Comparison of ENCODE assay signal across 23 cellular contexts in the genomic region with DNA sequence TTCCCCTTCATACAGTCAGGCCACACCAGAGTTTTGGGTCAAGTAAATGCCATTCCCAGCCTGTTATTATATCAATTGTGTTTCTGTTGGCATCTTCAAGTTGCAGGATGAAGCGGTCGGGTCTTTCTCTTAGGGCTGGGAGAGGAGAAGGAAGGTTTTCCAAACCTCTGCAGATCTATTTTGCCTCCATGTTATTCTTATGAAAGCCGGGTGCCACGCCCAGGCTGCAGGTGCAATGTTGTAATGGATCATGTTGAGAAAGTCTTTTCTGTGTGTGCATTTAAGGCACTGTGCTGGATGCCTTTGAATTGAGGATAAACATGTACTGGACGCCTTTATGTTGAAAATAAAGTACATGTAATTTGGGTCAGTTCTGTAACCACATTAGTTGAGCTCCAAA.
DNase-seq lines count a peak whose midpoint lies in the region; ATAC-seq, FAIRE-seq and TF ChIP-seq lines count a peak whose summit lies in the region.
"Had no signal": no experiment of that assay in that cellular context is flagged by ENCODE, and none has a peak within 500 bp of the region (broad histone marks: within the 10 kb centered on the region; RNA-seq: fewer than 3 reads in every experiment).

No MANE protein-coding gene starts in this region.

- H3K9ac ChIP-seq in IMR-90 (ENCODE audit: low read depth, low read length), result no peak overlapping the region

- H3K9me3 ChIP-seq in A549, result no peaks in the 10 kb centered on the region
- no peaks in the 10 kb centered on the region for H3K9me3 ChIP-seq in IMR-90 (ENCODE audit: control insufficient read depth, insufficient read depth, low read length)
- no peaks in the 10 kb centered on the region for H3K9me3 ChIP-seq in naive thymus-derived CD4-positive, alpha-beta T cell (ENCODE audit: control insufficient read depth in 2 of 3, low read length in 3 of 3)
- H3K9me3 ChIP-seq: breast epithelium, left lung, tibial artery had no signal

- H3K79me1 ChIP-seq in IMR-90 (ENCODE audit: low read depth in 1 of 2, low read length in 2 of 2), result peaks cover 9% of the 10 kb centered on the region in 2 experiments; a peak in 3 of 4 replicates

- ATAC-seq in A549 (no peak), IMR-90 (ENCODE audit: low read depth) (no peak), HG03045 (IDR thresholded peaks at IDR 0.05; ENCODE audit: unreplicated experiment) (no peak), GM19455 (IDR thresholded peaks at IDR 0.05; ENCODE audit: unreplicated experiment) (no peak)
- no peak for ATAC-seq in activated naive CD8-positive, alpha-beta T cell treated with anti-CD3 and anti-CD28 coated beads, Interleukin-2, amount 10 ng/mL, durations not matched to agents 7 days and 5 days (ENCODE audit: low read depth)
- ATAC-seq in naive thymus-derived CD4-positive, alpha-beta T cell, result no peak
- ATAC-seq: left lung had no signal

- peaks cover 70% of the 10 kb centered on the region for H3K36me3 Mint-ChIP-seq in activated naive CD8-positive, alpha-beta T cell treated with anti-CD3 and anti-CD28 coated beads, Interleukin-2, amount 10 ng/mL, durations not matched to agents 7 days and 5 days
- H3K36me3 Mint-ChIP-seq in naive thymus-derived CD4-positive, alpha-beta T cell, result peaks cover 23 to 66% (median 52%) of the 10 kb centered on the region in 5 donors

- H2BK120ac ChIP-seq in IMR-90 (ENCODE audit: low read depth, low read length), result peak overlapping the region; percentile 0; the same call in 1 of the 2 replicates

- POLR2A ChIA-PET in A549 (lab: Yijun Ruan, JAX) (no interaction called here), IMR-90 (lab: Charles Lee; ENCODE audit: unreplicated experiment) (no interaction called here)
- POLR2A ChIA-PET in activated naive CD8-positive, alpha-beta T cell treated with anti-CD3 and anti-CD28 coated beads, Interleukin-2, amount 10 ng/mL, durations not matched to agents 7 days and 5 days (lab: Charles Lee), result no interaction called here
- POLR2A ChIA-PET in naive thymus-derived CD4-positive, alpha-beta T cell (lab: Charles Lee), result no interaction called here

- H4K20me1 ChIP-seq in IMR-90 (ENCODE audit: insufficient read depth, low read length), result no peaks in the 10 kb centered on the region

- no peak overlapping the region for H2BK20ac ChIP-seq in IMR-90 (ENCODE audit: low read depth, low read length)

- no peaks in the 10 kb centered on the region for H3K27me3 Mint-ChIP-seq in activated naive CD8-positive, alpha-beta T cell treated with anti-CD3 and anti-CD28 coated beads, Interleukin-2, amount 10 ng/mL, durations not matched to agents 7 days and 5 days
- H3K27me3 Mint-ChIP-seq in naive thymus-derived CD4-positive, alpha-beta T cell, result no peaks in the 10 kb centered on the region
- H3K27me3 Mint-ChIP-seq: IgD-negative memory B cell had no signal

- H3K23ac ChIP-seq in IMR-90 (ENCODE audit: low read depth, low read length), result no peak overlapping the region

- H3K18ac ChIP-seq in IMR-90 (ENCODE audit: low read depth, low read length), result no peak overlapping the region

- H4K91ac ChIP-seq in IMR-90 (ENCODE audit: insufficient read depth, low read depth, low read length), result no peak overlapping the region

- H2AK5ac ChIP-seq in IMR-90 (ENCODE audit: low read depth, low read length), result no peak overlapping the region

- H3K4me3 ChIP-seq in A549 (no peak overlapping the region), IMR-90 (ENCODE audit: insufficient read depth, low read depth, low read length) (no peak overlapping the region)
- H3K4me3 ChIP-seq in naive thymus-derived CD4-positive, alpha-beta T cell (ENCODE audit: low read length), result no peak overlapping the region
- H3K4me3 ChIP-seq: breast epithelium, left lung, tibial artery had no signal

- H3K14ac ChIP-seq in IMR-90 (replicated peaks; ENCODE audit: low read depth, low read length), result no peak overlapping the region

- no peak overlapping the region for H2AFZ ChIP-seq in IMR-90 (replicated peaks; ENCODE audit: low read length, poor library complexity)

- H2AK9ac ChIP-seq in IMR-90 (replicated peaks; ENCODE audit: low read depth, low read length, poor library complexity), result no peak overlapping the region

- TF ChIP-seq POLR2A in A549 (IDR thresholded peaks at IDR 0.05; ENCODE audit: low read length) (no peak), IMR-90 (IDR thresholded peaks at IDR 0.05; ENCODE audit: low read depth, low read length) (no peak)

- BruUV-seq in IMR-90 (replicated peaks; lab: Mats Ljungman, UMichigan), result no TSS peak

- peaks cover 81% of the 10 kb centered on the region for H3K4me1 Mint-ChIP-seq in activated naive CD8-positive, alpha-beta T cell treated with anti-CD3 and anti-CD28 coated beads, Interleukin-2, amount 10 ng/mL, durations not matched to agents 7 days and 5 days
- H3K4me1 Mint-ChIP-seq in naive thymus-derived CD4-positive, alpha-beta T cell, result peaks cover 28 to 81% (median 59%) of the 10 kb centered on the region in 7 donors

- H3K27ac Mint-ChIP-seq in activated naive CD8-positive, alpha-beta T cell treated with anti-CD3 and anti-CD28 coated beads, Interleukin-2, amount 10 ng/mL, durations not matched to agents 7 days and 5 days, result peak overlapping the region; percentile 58
- peak overlapping the region in 8 of 9 donors; percentile 36 to 85 (median 74) for H3K27ac Mint-ChIP-seq in naive thymus-derived CD4-positive, alpha-beta T cell
- H3K27ac Mint-ChIP-seq: H9, IgD-negative memory B cell, nephron had no signal

- peak overlapping the region; percentile 82 to 99 for H3K27ac ChIP-seq in A549
- H3K27ac ChIP-seq in IMR-90 (ENCODE audit: insufficient read depth, low read length), result no peak overlapping the region
- H3K27ac ChIP-seq in naive thymus-derived CD4-positive, alpha-beta T cell (ENCODE audit: low read depth, low read length), result no peak overlapping the region
- H3K27ac ChIP-seq: breast epithelium, tibial artery had no signal

- no peaks in the 10 kb centered on the region for H3K9me3 Mint-ChIP-seq in activated naive CD8-positive, alpha-beta T cell treated with anti-CD3 and anti-CD28 coated beads, Interleukin-2, amount 10 ng/mL, durations not matched to agents 7 days and 5 days
- peaks cover 0 to 4% (median 0%) of the 10 kb centered on the region in 11 donors for H3K9me3 Mint-ChIP-seq in naive thymus-derived CD4-positive, alpha-beta T cell
- H3K9me3 Mint-ChIP-seq: H9, IgD-negative memory B cell, nephron had no signal

- no peak overlapping the region for H2BK5ac ChIP-seq in IMR-90 (ENCODE audit: low read depth, low read length, poor library complexity, severe bottlenecking)

- no peak for TF ChIP-seq RAD21 in A549 (conservative IDR thresholded peaks at IDR 0.05 in 1 of 2, IDR thresholded peaks at IDR 0.05 in 1 of 2)
- TF ChIP-seq RAD21 in IMR-90 (IDR thresholded peaks at IDR 0.05; ENCODE audit: low read length), result no peak

- no peaks in the 10 kb centered on the region for H3K27me3 ChIP-seq in IMR-90 (ENCODE audit: control insufficient read depth, insufficient read depth, low read length)
- no peaks in the 10 kb centered on the region for H3K27me3 ChIP-seq in naive thymus-derived CD4-positive, alpha-beta T cell (ENCODE audit: control insufficient read depth in 2 of 2, insufficient read depth in 2 of 2, low read length in 2 of 2)
- H3K27me3 ChIP-seq: breast epithelium, left lung, tibial artery had no signal

- WGBS in A549 (ENCODE audit: missing lambda C conversion rate), result 76% methylated on average over 5 of the region's 5 CpGs
- no CpG with 5 or more reads among the region's 5 CpGs for WGBS in IMR-90 (ENCODE audit: extremely low coverage in 2 of 2, insufficient read length in 1 of 2), 2 experiments

- no peak for FAIRE-seq in A549 (lab: Jason Lieb, UNC)

- peak overlapping the region; percentile 20; the same call in 1 of the 3 replicates for H3K4me2 ChIP-seq in A549
- H3K4me2 ChIP-seq in IMR-90 (ENCODE audit: low read depth, low read length), result no peak overlapping the region

- CTCF ChIA-PET in A549 (lab: Yijun Ruan, JAX), result interaction anchor here (0.6 to 1.4 kb wide), 3 partner anchors 11 to 70 kb away, joined by 3 read pairs; no protein-coding TSS in a partner anchor
- CTCF ChIA-PET in IMR-90 (lab: Yijun Ruan, JAX), result interaction anchor here (0.8 kb wide), 1 partner anchor 15 kb away, joined by 3 read pairs; no protein-coding TSS in a partner anchor
- CTCF ChIA-PET in naive thymus-derived CD4-positive, alpha-beta T cell (lab: Charles Lee), result interaction anchor here (0.5 to 0.6 kb wide), 2 partner anchors 8 to 165 kb away, joined by 3 to 4 read pairs; no protein-coding TSS in a partner anchor

- intact Hi-C loops in IMR-90 (cut with micrococcal nuclease), result no loop called here
- intact Hi-C loops in naive thymus-derived CD4-positive, alpha-beta T cell (cut with micrococcal nuclease), result loop anchor here (2.0 to 10.0 kb wide), 3 partner anchors 28 to 304 kb away; no protein-coding TSS in a partner anchor

- no peak overlapping the region for H4K8ac ChIP-seq in IMR-90 (ENCODE audit: low read depth in 2 of 2, low read length in 2 of 2)

- no peak overlapping the region for H4K5ac ChIP-seq in IMR-90 (ENCODE audit: low read depth, low read length)

- H3K36me3 ChIP-seq in IMR-90 (ENCODE audit: control insufficient read depth, insufficient read depth, low read length), result no peaks in the 10 kb centered on the region
- H3K36me3 ChIP-seq in naive thymus-derived CD4-positive, alpha-beta T cell (ENCODE audit: control insufficient read depth in 2 of 3, insufficient read depth in 3 of 3, low read length in 3 of 3), result peaks cover 20 to 92% (median 58%) of the 10 kb centered on the region in 3 experiments
- H3K36me3 ChIP-seq: breast epithelium, tibial artery had no signal

- peaks cover 25% of the 10 kb centered on the region for H3K9me1 ChIP-seq in IMR-90 (ENCODE audit: insufficient read depth, low read length)

- TF ChIP-seq CTCF in A549 (IDR thresholded peaks at IDR 0.05) (no peak), IMR-90 (conservative IDR thresholded peaks at IDR 0.05; ENCODE audit: low read depth, low read length) (no peak), GM10266 (IDR thresholded peaks at IDR 0.05; ENCODE audit: control insufficient read depth, insufficient read depth, low read depth, missing control alignments) (no peak)

- no peak overlapping the region for H3K4ac ChIP-seq in IMR-90 (ENCODE audit: low read depth, low read length)

- dilution Hi-C loops in IMR-90 (cut with HindIII; ENCODE audit: low sequenced_read_pairs, unreplicated experiment), result no loop called here

- H3K4me3 Mint-ChIP-seq in activated naive CD8-positive, alpha-beta T cell treated with anti-CD3 and anti-CD28 coated beads, Interleukin-2, amount 10 ng/mL, durations not matched to agents 7 days and 5 days, result no peak overlapping the region
- peak overlapping the region in 1 of 10 donors; percentile 2 for H3K4me3 Mint-ChIP-seq in naive thymus-derived CD4-positive, alpha-beta T cell
- H3K4me3 Mint-ChIP-seq: H9, IgD-negative memory B cell, nephron had no signal

- no peak overlapping the region; the same call in 2 of the 3 replicates for H2BK15ac ChIP-seq in IMR-90 (ENCODE audit: low read depth, low read length)

- in situ Hi-C loops in IMR-90 (cut with MboI; ENCODE audit: low sequenced_read_pairs), result no loop called here

- H3K56ac ChIP-seq in IMR-90 (ENCODE audit: extremely low read depth, insufficient read depth, low read length), result no peak overlapping the region

- H3K4me1 ChIP-seq in A549 (peaks cover 83% of the 10 kb centered on the region), IMR-90 (ENCODE audit: control insufficient read depth, insufficient read depth, low read length) (peaks cover 33% of the 10 kb centered on the region)
- peaks cover 4 to 25% of the 10 kb centered on the region in 2 donors for H3K4me1 ChIP-seq in naive thymus-derived CD4-positive, alpha-beta T cell (ENCODE audit: control insufficient read depth in 2 of 2, insufficient read depth in 2 of 2, low read length in 2 of 2)

- TF ChIP-seq EP300 in A549 (IDR thresholded peaks at IDR 0.05), result no peak

- DNase-seq in A549 (ENCODE audit: low read depth in 1 of 2, low spot score in 1 of 2) (no peak), IMR-90 (no peak), GM10266 (ENCODE audit: extremely low spot score) (no peak), DMS53 (lab: John Stamatoyannopoulos, UW) (no peak)
- DNase-seq in activated naive CD8-positive, alpha-beta T cell treated with anti-CD3 and anti-CD28 coated beads, Interleukin-2, amount 10 ng/mL, durations not matched to agents 7 days and 5 days, result no peak
- DNase-seq in naive thymus-derived CD4-positive, alpha-beta T cell, result no peak
- DNase-seq: activated CD4-positive, alpha-beta T cell treated with anti-CD3 and anti-CD28 coated beads for 48 hours; activated gamma-delta T cell; AML-193; DMS79; H9; hypothalamus; NCI-H2107; NCI-H774; stimulated activated CD4-positive, alpha-beta T cell treated with anti-CD3 and anti-CD28 coated beads, Interleukin-2, amount 100 ng/mL, for 48 hours; stimulated activated CD8-positive, alpha-beta memory T cell treated with anti-CD3 and anti-CD28 coated beads, Interleukin-4, amount 100 ng/mL, for 48 hours; tibial artery had no signal

Comparison
In these comparisons a context has a peak if more than half of its experiments do, and no peak if none do; other contexts are left out.
1. H3K27ac ChIP-seq: peak in A549 (2 of 2); none in IMR-90 (single experiment) and naive thymus-derived CD4-positive, alpha-beta T cell (single experiment).